In genomic region chr7:151243411-151244155, GRCh38 we compare ENCODE assay signal across 7 cellular contexts. TPM values are rescaled to one million over a fixed set of nuclear protein-coding genes. Genes with fewer than 3 reads are reported as not detected.
DNase-seq lines count a peak whose midpoint lies in the region; ATAC-seq and TF ChIP-seq lines count a peak whose summit lies in the region.
"Had no signal": no experiment of that assay in that cellular context is flagged by ENCODE, and none has a peak within 500 bp of the region (broad histone marks: within the 10 kb centered on the region; RNA-seq: fewer than 3 reads in every experiment).

No MANE protein-coding gene starts in this region.

- H3K9me3 ChIP-seq in adipocyte (ENCODE audit: control insufficient read depth, low read length) (no peaks in the 10 kb centered on the region), thyroid gland (no peaks in the 10 kb centered on the region)
- H3K9me3 ChIP-seq: SK-N-SH had no signal

- WGBS in thyroid gland, 2 donors: 47 to 57% methylated on average over 11 to 14 of the region's 14 CpGs

- no peak overlapping the region for H3K27ac ChIP-seq in thyroid gland

- H3K4me3 ChIP-seq in adipocyte (ENCODE audit: low read length) (no peak overlapping the region), thyroid gland (replicated peaks in 1 of 3) (no peak overlapping the region)

- H3K4me1 Mint-ChIP-seq in endothelial cell (ENCODE audit: unreplicated experiment): peaks cover 13% of the 10 kb centered on the region

- H3K9me3 Mint-ChIP-seq in endothelial cell (ENCODE audit: unreplicated experiment): no peaks in the 10 kb centered on the region

- no peak for TF ChIP-seq POLR2A in thyroid gland (IDR thresholded peaks at IDR 0.05)

- H3K36me3 Mint-ChIP-seq in endothelial cell (ENCODE audit: low read depth, unreplicated experiment): peaks cover 6% of the 10 kb centered on the region

- H3K4me1 ChIP-seq in adipocyte (ENCODE audit: control insufficient read depth, insufficient read depth, low read length) (peaks cover 48% of the 10 kb centered on the region), thyroid gland (peaks cover 25 to 48% of the 10 kb centered on the region in 2 donors)

- intact Hi-C loops in thyroid gland (cut with DNase I): loop anchor here (2.0 kb wide), 1 partner anchor 59 kb away; no protein-coding TSS in a partner anchor

- DNase-seq in stimulated activated CD4-positive, alpha-beta T cell treated with anti-CD3 and anti-CD28 coated beads, Interleukin-15, amount 100 ng/mL, for 24 hours: peak; percentile 45
- DNase-seq in stimulated activated CD4-positive, alpha-beta T cell treated with anti-CD3 and anti-CD28 coated beads, Interleukin-12 subunit alpha, Interleukin-12 subunit beta, amount 100 ng/mL, for 4 hours: no peak
- DNase-seq in adipocyte (ENCODE audit: low read depth) (no peak), thyroid gland (peak; percentile 27 to 38), endothelial cell (ENCODE audit: low spot score) (no peak)

- no peak for TF ChIP-seq CTCF in thyroid gland (IDR thresholded peaks at IDR 0.05)
- TF ChIP-seq CTCF in endothelial cell (IDR thresholded peaks at IDR 0.05; ENCODE audit: unreplicated experiment): no peak

- H3K36me3 ChIP-seq in adipocyte (ENCODE audit: control insufficient read depth, insufficient read depth, low read length, severe bottlenecking) (peaks cover 38% of the 10 kb centered on the region), thyroid gland (peaks cover 8 to 19% of the 10 kb centered on the region in 2 donors)

- ATAC-seq in GM21528 (IDR thresholded peaks at IDR 0.05; ENCODE audit: low FRiP score, unreplicated experiment): no peak

- H3K27me3 ChIP-seq in adipocyte (replicated peaks; ENCODE audit: control insufficient read depth, insufficient read depth, low read length): no peaks in the 10 kb centered on the region
- no peaks in the 10 kb centered on the region for H3K27me3 ChIP-seq in thyroid gland

- H3K27me3 Mint-ChIP-seq in endothelial cell (ENCODE audit: unreplicated experiment): peaks cover 19% of the 10 kb centered on the region

- peak overlapping the region; percentile 7 for H3K9ac ChIP-seq in adipocyte (ENCODE audit: low read length)
- H3K9ac ChIP-seq: SK-N-SH had no signal

- H3K27ac Mint-ChIP-seq in endothelial cell (ENCODE audit: unreplicated experiment): no peak overlapping the region

- no peak overlapping the region for H3K4me3 Mint-ChIP-seq in endothelial cell (ENCODE audit: unreplicated experiment)

RNA-seq across cellular contexts. Expression of gene SMARCD3, which starts 4.9 kb away (rescaled TPM):
- 10 to 100 TPM; 42.2 to 56.7 (median 47.2) TPM for total RNA-seq in thyroid gland
- total RNA-seq in endothelial cell (ENCODE audit: unreplicated experiment): 5.4 TPM

RNA-seq across cellular contexts. Expression of gene CHPF2, which starts 11.3 kb away (rescaled TPM):
- total RNA-seq in thyroid gland (10 to 100 TPM; 33.9 to 82.4 (median 58.7) TPM), endothelial cell (ENCODE audit: unreplicated experiment) (55.4 TPM)

RNA-seq across cellular contexts. Expression of gene ABCF2, which starts 16.6 kb away (rescaled TPM):
- 10 to 100 TPM; 23.8 to 39.4 (median 34.1) TPM for total RNA-seq in thyroid gland
- 39.6 TPM for total RNA-seq in endothelial cell (ENCODE audit: unreplicated experiment)

RNA-seq across cellular contexts. Expression of gene H2BK1, which starts 33.3 kb away (rescaled TPM):
- total RNA-seq in thyroid gland (not detected), endothelial cell (ENCODE audit: unreplicated experiment) (not detected)

RNA-seq across cellular contexts. Expression of gene ASB10, which starts 56.5 kb away (rescaled TPM):
- total RNA-seq in thyroid gland (not detected), endothelial cell (ENCODE audit: unreplicated experiment) (not detected)

Comparison
In these comparisons a context has a peak if more than half of its experiments do, and no peak if none do; other contexts are left out.
1. DNase-seq: peak in stimulated activated CD4-positive, alpha-beta T cell treated with anti-CD3 and anti-CD28 coated beads, Interleukin-15, amount 100 ng/mL, for 24 hours (single experiment) and thyroid gland (2 of 2); none in stimulated activated CD4-positive, alpha-beta T cell treated with anti-CD3 and anti-CD28 coated beads, Interleukin-12 subunit alpha, Interleukin-12 subunit beta, amount 100 ng/mL, for 4 hours (single experiment), adipocyte (single experiment) and endothelial cell (single experiment).